8 cellular contexts compared by ENCODE assay signal in genomic region chr12:49777800-49778748, GRCh38. TPM values are rescaled to one million over a fixed set of nuclear protein-coding genes. Genes with fewer than 3 reads are reported as not detected.
DNase-seq lines count a peak whose midpoint lies in the region; ATAC-seq and TF ChIP-seq lines count a peak whose summit lies in the region.

No MANE protein-coding gene starts in this region.

- in situ Hi-C loops in gastrocnemius medialis (cut with MboI; ENCODE audit: low sequenced_read_pairs in 4 of 4): loop anchor here (5.0 to 10.0 kb wide), 2 partner anchors 57 to 59 kb away; no protein-coding TSS in a partner anchor

- CTCF ChIA-PET in RWPE1 (lab: Yijun Ruan, JAX): interaction anchor here (0.6 to 1.7 kb wide), 13 partner anchors 17 to 312 kb away, joined by 3 to 7 read pairs (median 3); partner anchors contain the start of gene TMBIM6

- peak in 1 of 2 donors; percentile 37 for ATAC-seq in gastrocnemius medialis
- ATAC-seq in HG03521 (IDR thresholded peaks at IDR 0.05; ENCODE audit: unreplicated experiment): no peak

- H3K4me1 ChIP-seq in cardiac muscle cell (ENCODE audit: low read depth) (no peaks in the 10 kb centered on the region), gastrocnemius medialis (peaks cover 0 to 2% of the 10 kb centered on the region in 2 donors)

- H3K27ac ChIP-seq in RWPE1 (no peak overlapping the region), cardiac muscle cell (no peak overlapping the region), gastrocnemius medialis (no peak overlapping the region)

- intact Hi-C loops in gastrocnemius medialis (cut with DNase I; ENCODE audit: low total_unique reads): no loop called here

- H3K27me3 ChIP-seq in cardiac muscle cell (peaks cover 7% of the 10 kb centered on the region), gastrocnemius medialis (no peaks in the 10 kb centered on the region)

- TF ChIP-seq POLR2A in gastrocnemius medialis (IDR thresholded peaks at IDR 0.05): no peak

- no peaks in the 10 kb centered on the region for H3K9me3 ChIP-seq in cardiac muscle cell (ENCODE audit: low read depth)
- no peaks in the 10 kb centered on the region for H3K9me3 ChIP-seq in gastrocnemius medialis

- POLR2A ChIA-PET in RWPE1 (lab: Yijun Ruan, JAX; ENCODE audit: low non-redundant PET): interaction anchor here (0.6 kb wide), 1 partner anchor 155 kb away, joined by 4 read pairs; the partner anchor contains the start of gene PRPF40B

- no peaks in the 10 kb centered on the region for H3K36me3 ChIP-seq in cardiac muscle cell
- H3K36me3 ChIP-seq in gastrocnemius medialis: no peaks in the 10 kb centered on the region

- TF ChIP-seq CTCF in AG09319 (IDR thresholded peaks at IDR 0.05; ENCODE audit: low read depth, low read length): peak; percentile 89
- TF ChIP-seq CTCF in RWPE1 (conservative IDR thresholded peaks at IDR 0.05; ENCODE audit: low read depth): peak; percentile 75
- peak; percentile 95 for TF ChIP-seq CTCF in cardiac muscle cell (IDR thresholded peaks at IDR 0.05; ENCODE audit: low read depth, low read length)
- TF ChIP-seq CTCF in gastrocnemius medialis (IDR thresholded peaks at IDR 0.05 in 4 of 5, conservative IDR thresholded peaks at IDR 0.05 in 1 of 5): peak; percentile 17 to 78 (median 65)

- DNase-seq in AG09319 (ENCODE audit: extremely low read depth, low read depth) (no peak), H4 (ENCODE audit: low spot score) (peak; percentile 53), RWPE1 (ENCODE audit: low spot score) (peak; percentile 72), activated gamma-delta T cell treated with Interleukin-2 at 50 U/mL for 16 hours (peak; percentile 78), cardiac muscle cell (ENCODE audit: low read depth in 1 of 2, low spot score in 1 of 2) (peak; percentile 42 to 71), gastrocnemius medialis (peak in 1 of 2 donors; percentile 48), SKM-1 treated with dmso at 0.1 percent for 144 hours (lab: John Stamatoyannopoulos, UW; ENCODE audit: unreplicated experiment) (no peak)

- H3K4me3 ChIP-seq in cardiac muscle cell (no peak overlapping the region), gastrocnemius medialis (no peak overlapping the region)

RNA-seq across cellular contexts. Expression of gene TMBIM6, which starts 36.7 kb away (rescaled TPM):
- total RNA-seq in H4 (2014; rRNA removed; shearing (Covaris generic)): 554 and 683 TPM in 2 replicates
- total RNA-seq in cardiac muscle cell: 192 and 232 TPM in 2 replicates
- 388 and 524 TPM in 2 replicates for polyA plus RNA-seq in cardiac muscle cell
- 100 to 1,000 TPM; 181 to 310 (median 224) TPM for total RNA-seq in gastrocnemius medialis

RNA-seq across cellular contexts. Expression of gene NCKAP5L, which starts 50.1 kb away (rescaled TPM):
- 4.9 and 8.9 TPM in 2 replicates for total RNA-seq in H4 (2014; rRNA removed; shearing (Covaris generic))
- total RNA-seq in cardiac muscle cell (47.2 and 61.1 TPM in 2 replicates), gastrocnemius medialis (10 to 100 TPM in 3 of 4 donors, 1 to 10 TPM in 1; 8.4 to 15.5 (median 10.4) TPM)
- polyA plus RNA-seq in cardiac muscle cell: 32.0 and 38.5 TPM in 2 replicates

Comparison
In these comparisons a context has a peak if more than half of its experiments do, and no peak if none do; other contexts are left out.
1. DNase-seq: peak in H4 (single experiment), RWPE1 (single experiment), activated gamma-delta T cell treated with Interleukin-2 at 50 U/mL for 16 hours (single experiment) and cardiac muscle cell (2 of 2); none in AG09319 (single experiment) and SKM-1 treated with dmso at 0.1 percent for 144 hours (single experiment).
2. Peak in every context shown above with its lines, with median percentiles within 50 percentile points of each other: CTCF ChIP-seq.